26 cellular contexts compared by ENCODE assay signal in genomic region chr10:117536359-117536861, GRCh38. TPM values are rescaled to one million over a fixed set of nuclear protein-coding genes. Genes with fewer than 3 reads are reported as not detected.
DNase-seq lines count a peak whose midpoint lies in the region; ATAC-seq and TF ChIP-seq lines count a peak whose summit lies in the region.
"Had no signal": no experiment of that assay in that cellular context is flagged by ENCODE, and none has a peak within 500 bp of the region (broad histone marks: within the 10 kb centered on the region; RNA-seq: fewer than 3 reads in every experiment).

No MANE protein-coding gene starts in this region.

- no peak overlapping the region for H3K4ac ChIP-seq in mesendoderm (ENCODE audit: low read depth, low read length)

- peaks cover 71% of the 10 kb centered on the region for H3K27me3 Mint-ChIP-seq in activated CD4-positive, alpha-beta T cell treated with anti-CD3 and anti-CD28 coated beads for 36 hours
- H3K27me3 Mint-ChIP-seq in brain = peaks cover 94% of the 10 kb centered on the region
- peaks cover 89% of the 10 kb centered on the region for H3K27me3 Mint-ChIP-seq in type B pancreatic cell

- H3K79me2 ChIP-seq in mesendoderm (ENCODE audit: control insufficient read depth, insufficient read depth, low read length) = no peaks in the 10 kb centered on the region

- peaks cover 11% of the 10 kb centered on the region for H3K4me1 Mint-ChIP-seq in activated CD4-positive, alpha-beta T cell treated with anti-CD3 and anti-CD28 coated beads for 36 hours
- H3K4me1 Mint-ChIP-seq in brain (peaks cover 39% of the 10 kb centered on the region), type B pancreatic cell (ENCODE audit: unreplicated experiment) (peaks cover 43% of the 10 kb centered on the region)

- WGBS in mesendoderm (ENCODE audit: extremely low coverage, insufficient coverage, low lambda C conversion rate) = no CpG with 5 or more reads among the region's 26 CpGs

- H2BK5ac ChIP-seq in mesendoderm (ENCODE audit: low read length) = no peak overlapping the region

- H2BK120ac ChIP-seq in mesendoderm (ENCODE audit: low read depth, low read length) = no peak overlapping the region

- no peak overlapping the region for H4K8ac ChIP-seq in mesendoderm (ENCODE audit: low read depth, low read length)

- H3K36me3 Mint-ChIP-seq in activated CD4-positive, alpha-beta T cell treated with anti-CD3 and anti-CD28 coated beads for 36 hours (ENCODE audit: low read depth) = no peaks in the 10 kb centered on the region
- no peaks in the 10 kb centered on the region for H3K36me3 Mint-ChIP-seq in brain
- no peaks in the 10 kb centered on the region for H3K36me3 Mint-ChIP-seq in type B pancreatic cell
- H3K36me3 Mint-ChIP-seq: activated naive CD4-positive, alpha-beta T cell treated with anti-CD3 and anti-CD28 coated beads, Interleukin-2, amount 50 U/mL, for 24 hours had no signal

- H3K4me1 ChIP-seq in mesendoderm (ENCODE audit: control insufficient read depth, low read depth, low read length) = peaks cover 2% of the 10 kb centered on the region
- H3K4me1 ChIP-seq: BE2C had no signal

- H3K9me3 Mint-ChIP-seq in activated CD4-positive, alpha-beta T cell treated with anti-CD3 and anti-CD28 coated beads for 36 hours (ENCODE audit: low read depth) = no peaks in the 10 kb centered on the region
- H3K9me3 Mint-ChIP-seq in brain (peaks cover 0 to 5% (median 3%) of the 10 kb centered on the region in 5 experiments), type B pancreatic cell (no peaks in the 10 kb centered on the region)
- H3K9me3 Mint-ChIP-seq: activated naive CD4-positive, alpha-beta T cell treated with anti-CD3 and anti-CD28 coated beads, Interleukin-2, amount 50 U/mL, for 24 hours; activated T-cell treated with anti-CD3 and anti-CD28 coated beads, Interleukin-2, amount 50 U/mL, for 4 hours had no signal

- H3K27ac ChIP-seq in mesendoderm (ENCODE audit: low read depth, low read length) = no peak overlapping the region
- H3K27ac ChIP-seq: cardiac muscle cell, lower lobe of right lung, neutrophil, transverse colon had no signal

- peaks cover 90% of the 10 kb centered on the region for H3K27me3 ChIP-seq in mesendoderm (ENCODE audit: insufficient read depth, low read length, poor library complexity)

- peak; percentile 30 for DNase-seq in activated CD4-positive, alpha-beta T cell treated with anti-CD3 and anti-CD28 coated beads for 36 hours
- no peak for DNase-seq in activated CD4-positive, alpha-beta T cell treated with anti-CD3 and anti-CD28 coated beads, Interleukin-2, amount 50 U/mL, for 48 hours
- DNase-seq in mesendoderm (peak; percentile 21), type B pancreatic cell (ENCODE audit: extremely low spot score, unreplicated experiment) (no peak), cerebellum (ENCODE audit: low spot score) (no peak)
- DNase-seq: activated T-cell treated with anti-CD3 and anti-CD28 coated beads, Interleukin-2, amount 50 U/mL, for 4 hours; BE2C; COR-L47; cortex of kidney; islet precursor cell; KG1; lower lobe of right lung; NCI-H146; NCI-H510A treated with DMSO at 0.1 percent for 48 hours; SHP77; SW 1271; transverse colon had no signal

- no peak overlapping the region for H3K23ac ChIP-seq in mesendoderm (ENCODE audit: low read length)

- no peaks in the 10 kb centered on the region for H3K36me3 ChIP-seq in mesendoderm (ENCODE audit: control insufficient read depth, insufficient read depth, low read length)
- H3K36me3 ChIP-seq: BE2C, cardiac muscle cell, lower lobe of right lung, neutrophil, transverse colon had no signal

- H2AK5ac ChIP-seq in mesendoderm (ENCODE audit: low read length) = no peak overlapping the region

- H3K4me3 ChIP-seq in mesendoderm (ENCODE audit: low read length) = no peak overlapping the region
- H3K4me3 ChIP-seq: cardiac muscle cell, lower lobe of right lung had no signal

- no peak overlapping the region for H3K18ac ChIP-seq in mesendoderm (ENCODE audit: low read length)

- no peak overlapping the region for H4K5ac ChIP-seq in mesendoderm (ENCODE audit: low read length)

- POLR2A ChIA-PET in activated CD4-positive, alpha-beta T cell treated with anti-CD3 and anti-CD28 coated beads for 36 hours (lab: Charles Lee) = no interaction called here

- CTCF ChIA-PET in activated CD4-positive, alpha-beta T cell treated with anti-CD3 and anti-CD28 coated beads for 36 hours (lab: Charles Lee) = no interaction called here

- no peak overlapping the region for H3K56ac ChIP-seq in mesendoderm (ENCODE audit: low read length)

- ATAC-seq in activated CD4-positive, alpha-beta T cell treated with anti-CD3 and anti-CD28 coated beads for 36 hours = no peak
- ATAC-seq in GM19328 (IDR thresholded peaks at IDR 0.05; ENCODE audit: unreplicated experiment) = no peak
- no peak for ATAC-seq in HG03439 (IDR thresholded peaks at IDR 0.05; ENCODE audit: unreplicated experiment)
- ATAC-seq: activated CD4-positive, CD25-positive, alpha-beta regulatory T cell treated with anti-CD3 and anti-CD28 coated beads, Interleukin-2, amount 50 U/mL, for 24 hours had no signal

- no peak overlapping the region for H3K4me3 Mint-ChIP-seq in activated CD4-positive, alpha-beta T cell treated with anti-CD3 and anti-CD28 coated beads for 36 hours
- H3K4me3 Mint-ChIP-seq in brain = peak overlapping the region; percentile 39 to 91 (median 64)
- peak overlapping the region; percentile 79 for H3K4me3 Mint-ChIP-seq in type B pancreatic cell
- H3K4me3 Mint-ChIP-seq: activated naive CD4-positive, alpha-beta T cell treated with anti-CD3 and anti-CD28 coated beads, Interleukin-2, amount 50 U/mL, for 24 hours; activated T-cell treated with anti-CD3 and anti-CD28 coated beads, Interleukin-2, amount 50 U/mL, for 4 hours had no signal

- no peak overlapping the region for H2BK15ac ChIP-seq in mesendoderm (replicated peaks; ENCODE audit: low read depth)

- no peaks in the 10 kb centered on the region for H3K79me1 ChIP-seq in mesendoderm (ENCODE audit: low read length)

- no peak overlapping the region for H3K27ac Mint-ChIP-seq in activated CD4-positive, alpha-beta T cell treated with anti-CD3 and anti-CD28 coated beads for 36 hours
- H3K27ac Mint-ChIP-seq in brain (peak overlapping the region in 1 of 5 experiments; percentile 89), type B pancreatic cell (no peak overlapping the region)
- H3K27ac Mint-ChIP-seq: activated naive CD4-positive, alpha-beta T cell treated with anti-CD3 and anti-CD28 coated beads, Interleukin-2, amount 50 U/mL, for 24 hours had no signal

- TF ChIP-seq CTCF in brain (conservative IDR thresholded peaks at IDR 0.05) (no peak), type B pancreatic cell (conservative IDR thresholded peaks at IDR 0.05) (no peak)

- no peak overlapping the region for H3K9ac ChIP-seq in mesendoderm (ENCODE audit: low read length)

- H3K4me2 ChIP-seq in mesendoderm (ENCODE audit: low read length) = no peak overlapping the region

- intact Hi-C loops in activated CD4-positive, alpha-beta T cell treated with anti-CD3 and anti-CD28 coated beads for 36 hours (cut with DNase I, micrococcal nuclease) = loop anchor here (5.0 to 10.0 kb wide), 4 partner anchors 116 to 571 kb away; no protein-coding TSS in a partner anchor

RNA-seq across cellular contexts. Expression of gene EMX2, which starts 6.1 kb away (rescaled TPM):
- not detected for total RNA-seq in activated CD4-positive, alpha-beta T cell treated with anti-CD3 and anti-CD28 coated beads for 36 hours
- polyA plus RNA-seq in brain (ENCODE audit: insufficient read depth, low read depth, low replicate concordance) = 11.4 TPM
- 0.04 TPM for polyA plus RNA-seq in mesendoderm (2013, experiment 1 of 2)
- not detected for polyA plus RNA-seq in mesendoderm (2013, experiment 2 of 2)
- 24.7 and 29.9 TPM in 2 replicates for total RNA-seq in type B pancreatic cell (ENCODE audit: low replicate concordance)
- total RNA-seq in cerebellum = 0.09 TPM
- total RNA-seq: activated T-cell treated with anti-CD3 and anti-CD28 coated beads, Interleukin-2, amount 50 U/mL, for 4 hours; cardiac muscle cell; lower lobe of right lung; pulmonary artery endothelial cell had no signal
- polyA plus RNA-seq: A549, cardiac muscle cell had no signal

Comparison
In these comparisons a context has a peak if more than half of its experiments do, and no peak if none do; other contexts are left out.
1. DNase-seq: peak in activated CD4-positive, alpha-beta T cell treated with anti-CD3 and anti-CD28 coated beads for 36 hours (single experiment) and mesendoderm (single experiment); none in activated CD4-positive, alpha-beta T cell treated with anti-CD3 and anti-CD28 coated beads, Interleukin-2, amount 50 U/mL, for 48 hours (0 of 2), type B pancreatic cell (single experiment) and cerebellum (single experiment).
2. RNA of gene EMX2, which starts 6.1 kb away (total RNA-seq): 24.7 to 29.9 TPM in type B pancreatic cell; 0.09 TPM in cerebellum (single experiment) and not detected in activated CD4-positive, alpha-beta T cell treated with anti-CD3 and anti-CD28 coated beads for 36 hours; every median in the first group is over 10 times any median in the second.